Comparison of ENCODE assay signal across 9 cellular contexts in the genomic region with DNA sequence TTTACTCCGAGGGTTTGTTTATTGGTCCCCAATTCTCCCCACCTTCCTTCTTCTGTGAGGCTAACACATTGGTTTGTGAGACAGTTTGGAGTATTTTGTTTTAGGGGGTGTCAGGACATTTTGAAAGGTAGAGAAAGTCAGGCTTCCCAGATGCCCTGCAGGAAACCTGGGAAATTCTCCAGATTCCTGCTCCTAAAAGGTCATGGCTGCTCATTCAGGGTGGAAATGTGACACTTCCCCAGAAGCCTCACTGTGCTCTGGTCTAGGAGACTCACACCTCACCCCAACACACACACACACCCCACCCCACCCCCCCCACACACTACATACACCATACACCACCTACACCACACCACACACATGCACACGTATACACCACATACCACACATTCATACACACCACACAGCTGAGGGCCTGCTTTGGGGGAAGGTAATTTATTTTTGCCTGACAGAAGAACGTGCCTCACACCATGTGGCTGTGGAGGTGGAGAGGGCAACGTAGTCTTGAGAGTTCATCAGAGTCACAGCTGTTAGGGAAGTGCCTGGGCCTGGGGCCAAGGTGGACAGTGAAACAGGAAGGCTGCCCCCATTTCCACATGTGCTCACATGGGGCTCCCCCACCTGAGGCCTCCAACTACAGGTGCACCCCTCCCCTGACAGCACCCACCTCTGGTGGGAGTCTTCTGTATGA. TPM values are rescaled to one million over a fixed set of nuclear protein-coding genes. Genes with fewer than 3 reads are reported as not detected.
DNase-seq lines count a peak whose midpoint lies in the region; ATAC-seq and TF ChIP-seq lines count a peak whose summit lies in the region.
"Had no signal": no experiment of that assay in that cellular context is flagged by ENCODE, and none has a peak within 500 bp of the region (broad histone marks: within the 10 kb centered on the region; RNA-seq: fewer than 3 reads in every experiment).

No MANE protein-coding gene starts in this region.

- H3K4me2 ChIP-seq in KMS-11 (peak overlapping the region; percentile 90), neuronal stem cell (ENCODE audit: insufficient read depth, low read length, poor library complexity, severe bottlenecking) (no peak overlapping the region)

- DNase-seq in AG04450 (ENCODE audit: low read depth, low spot score) (no peak), neuronal stem cell (ENCODE audit: low spot score) (no peak), dorsolateral prefrontal cortex (no peak), SW 1271 (lab: John Stamatoyannopoulos, UW) (no peak)
- DNase-seq in effector memory CD8-positive, alpha-beta T cell = no peak
- DNase-seq: DND-41 had no signal

- H3K27me3 Mint-ChIP-seq in effector memory CD8-positive, alpha-beta T cell = peaks cover 0 to 6% of the 10 kb centered on the region in 2 donors

- H2AK5ac ChIP-seq in neuronal stem cell (ENCODE audit: low read depth, low read length) = no peak overlapping the region

- H3K4me1 Mint-ChIP-seq in effector memory CD8-positive, alpha-beta T cell (ENCODE audit: low read depth in 2 of 2) = peaks cover 8 to 15% of the 10 kb centered on the region in 2 donors

- H3K27me3 ChIP-seq in AG04450 (ENCODE audit: control insufficient read depth, insufficient read depth, low read length) = no peaks in the 10 kb centered on the region
- H3K27me3 ChIP-seq in KMS-11 (ENCODE audit: insufficient read depth, low read depth) = no peaks in the 10 kb centered on the region
- no peaks in the 10 kb centered on the region for H3K27me3 ChIP-seq in neuronal stem cell (ENCODE audit: control insufficient read depth in 3 of 3, insufficient read depth in 3 of 3, low read depth in 1 of 3, low read length in 3 of 3)
- no peaks in the 10 kb centered on the region for H3K27me3 ChIP-seq in dorsolateral prefrontal cortex

- H4K8ac ChIP-seq in neuronal stem cell (ENCODE audit: low read depth, low read length) = no peak overlapping the region

- H3K4me1 ChIP-seq in KMS-11 (ENCODE audit: low read depth, poor library complexity, severe bottlenecking) = peaks cover 58% of the 10 kb centered on the region
- H3K4me1 ChIP-seq in neuronal stem cell (ENCODE audit: control insufficient read depth in 2 of 2, insufficient read depth in 1 of 2, low read depth in 1 of 2, low read length in 2 of 2) = peaks cover 11 to 12% of the 10 kb centered on the region in 2 donors

- H4K91ac ChIP-seq in neuronal stem cell (ENCODE audit: low read depth, low read length, poor library complexity) = no peak overlapping the region

- no peak overlapping the region for H3K14ac ChIP-seq in neuronal stem cell (ENCODE audit: low read length)

- no peaks in the 10 kb centered on the region for H3K79me1 ChIP-seq in neuronal stem cell (ENCODE audit: low read depth, low read length)

- H3K27ac ChIP-seq in AG04450 (ENCODE audit: low read depth, low read length) (peak overlapping the region; percentile 81), KMS-11 (peak overlapping the region; percentile 87), neuronal stem cell (replicated peaks; ENCODE audit: low read length) (peak overlapping the region; percentile 13), dorsolateral prefrontal cortex (peak overlapping the region in 6 of 59 donors; percentile 11 to 66 (median 33))

- POLR2A ChIA-PET in AG04450 (lab: Yijun Ruan, JAX) = interaction anchor here (0.8 kb wide), 1 partner anchor 106 kb away, joined by 3 read pairs; no protein-coding TSS in a partner anchor

- H3K79me2 ChIP-seq in KMS-11 (ENCODE audit: insufficient read depth, low read depth) = no peaks in the 10 kb centered on the region

- ATAC-seq in GM21367 (IDR thresholded peaks at IDR 0.05; ENCODE audit: unreplicated experiment) = peak; percentile 58
- ATAC-seq in effector memory CD8-positive, alpha-beta T cell (replicated peaks) = peak; percentile 74
- ATAC-seq in HG03571 (IDR thresholded peaks at IDR 0.05; ENCODE audit: unreplicated experiment) = no peak

- H2AFZ ChIP-seq in KMS-11 (ENCODE audit: low read depth) (no peak overlapping the region), neuronal stem cell (ENCODE audit: low read length) (peak overlapping the region; percentile 26)

- peak overlapping the region; percentile 70 for H3K23ac ChIP-seq in neuronal stem cell (ENCODE audit: low read depth, low read length, poor library complexity)

- H3K9ac ChIP-seq in KMS-11 (peak overlapping the region; percentile 52; the same call in 1 of the 2 replicates), neuronal stem cell (ENCODE audit: low read depth, low read length, poor library complexity) (no peak overlapping the region)

- TF ChIP-seq CTCF in AG04450 (IDR thresholded peaks at IDR 0.05; ENCODE audit: low read depth, low read length) (no peak), KMS-11 (conservative IDR thresholded peaks at IDR 0.05; ENCODE audit: low read depth, low read length) (no peak), dorsolateral prefrontal cortex (IDR thresholded peaks at IDR 0.05 in 54 of 56, conservative IDR thresholded peaks at IDR 0.05 in 2 of 56; ENCODE audit: low read depth in 1 of 56, partially characterized antibody in 56 of 56) (no peak)

- H4K20me1 ChIP-seq in KMS-11 (ENCODE audit: insufficient read depth) = no peaks in the 10 kb centered on the region

- no peak overlapping the region for H2BK12ac ChIP-seq in neuronal stem cell (ENCODE audit: low read length)

- CTCF ChIA-PET in AG04450 (lab: Charles Lee) = no interaction called here

- H2BK5ac ChIP-seq in neuronal stem cell (ENCODE audit: low read length) = no peak overlapping the region

- peak overlapping the region in 1 of 2 donors; percentile 57 for H3K27ac Mint-ChIP-seq in effector memory CD8-positive, alpha-beta T cell

- H3K9me3 Mint-ChIP-seq in effector memory CD8-positive, alpha-beta T cell = no peaks in the 10 kb centered on the region

- no peaks in the 10 kb centered on the region for H3K9me3 ChIP-seq in AG04450 (ENCODE audit: control insufficient read depth, insufficient read depth, low read length)
- no peaks in the 10 kb centered on the region for H3K9me3 ChIP-seq in neuronal stem cell (replicated peaks in 1 of 2; ENCODE audit: control insufficient read depth in 2 of 2, insufficient read depth in 1 of 2, low read depth in 1 of 2, low read length in 2 of 2)

- intact Hi-C loops in dorsolateral prefrontal cortex (cut with DNase I) = no loop called here

- no peak overlapping the region for H3K4me3 Mint-ChIP-seq in effector memory CD8-positive, alpha-beta T cell

- peak overlapping the region; percentile 21 for H3K18ac ChIP-seq in neuronal stem cell (ENCODE audit: low read length)

- H2BK120ac ChIP-seq in neuronal stem cell (ENCODE audit: low read depth, low read length) = no peak overlapping the region

- H2BK15ac ChIP-seq in neuronal stem cell (ENCODE audit: low read length) = no peak overlapping the region

- no peaks in the 10 kb centered on the region for H3K36me3 ChIP-seq in KMS-11 (ENCODE audit: insufficient read depth)
- H3K36me3 ChIP-seq in neuronal stem cell (replicated peaks in 1 of 2; ENCODE audit: control insufficient read depth in 2 of 2, insufficient read depth in 2 of 2, low read length in 2 of 2) = no peaks in the 10 kb centered on the region

- peaks cover 3% of the 10 kb centered on the region for H3K36me3 Mint-ChIP-seq in effector memory CD8-positive, alpha-beta T cell (ENCODE audit: insufficient read depth)

- H3K4me3 ChIP-seq in AG04450 (ENCODE audit: low read depth, low read length) = no peak overlapping the region
- no peak overlapping the region for H3K4me3 ChIP-seq in KMS-11 (IDR thresholded peaks at IDR 0.05; ENCODE audit: insufficient read depth, low read depth, low read length)
- no peak overlapping the region for H3K4me3 ChIP-seq in neuronal stem cell (ENCODE audit: low read length in 2 of 2)
- no peak overlapping the region for H3K4me3 ChIP-seq in dorsolateral prefrontal cortex

- no CpG with 5 or more reads among the region's 4 CpGs for WGBS in neuronal stem cell (ENCODE audit: extremely low coverage in 2 of 2, insufficient read length in 2 of 2, insufficient replicate concordance in 1 of 2), 2 donors

- H3K4ac ChIP-seq in neuronal stem cell (ENCODE audit: low read length) = no peak overlapping the region

RNA-seq across cellular contexts. Expression of a gene that starts 40.4 kb away (rescaled TPM):
- polyA plus RNA-seq in AG04450 (2011; rRNA removed) = 20.7 and 24.3 TPM in 2 replicates
- polyA minus RNA-seq in AG04450 (2011; rRNA and poly(A)+ RNA removed) = 62.8 and 81.7 TPM in 2 replicates
- 5.5 TPM for polyA plus RNA-seq in neuronal stem cell (2013, experiment 1 of 2)
- polyA plus RNA-seq in neuronal stem cell (2013, experiment 2 of 2) = 5.7 TPM
- 10 to 100 TPM in 48 of 120 experiments, 1 to 10 TPM in 72; 4.4 to 23.9 (median 9.4) TPM for total RNA-seq in dorsolateral prefrontal cortex
